8 cellular contexts compared by ENCODE assay signal in genomic region chr2:60880633-60880987, GRCh38. TPM values are rescaled to one million over a fixed set of nuclear protein-coding genes. Genes with fewer than 3 reads are reported as not detected.
DNase-seq lines count a peak whose midpoint lies in the region; ATAC-seq and TF ChIP-seq lines count a peak whose summit lies in the region.

No MANE protein-coding gene starts in this region.

- peaks cover 19% of the 10 kb centered on the region; the same call in 1 of the 2 replicates for H3K4me1 ChIP-seq in BLaER1
- peaks cover 22% of the 10 kb centered on the region for H3K4me1 ChIP-seq in cardiac muscle cell (ENCODE audit: low read depth)

- TF ChIP-seq CTCF in WTC11 (IDR thresholded peaks at IDR 0.05) = no peak
- TF ChIP-seq CTCF in cardiac muscle cell (IDR thresholded peaks at IDR 0.05; ENCODE audit: low read depth, low read length) = no peak

- H3K36me3 Mint-ChIP-seq in WTC11 = no peaks in the 10 kb centered on the region

- peak overlapping the region; percentile 79 for H3K4me2 ChIP-seq in BLaER1

- H3K27me3 Mint-ChIP-seq in WTC11 (ENCODE audit: low read depth) = peaks cover 8% of the 10 kb centered on the region

- no peaks in the 10 kb centered on the region for H3K36me3 ChIP-seq in BLaER1
- no peaks in the 10 kb centered on the region for H3K36me3 ChIP-seq in cardiac muscle cell

- no peaks in the 10 kb centered on the region for H3K9me3 ChIP-seq in BLaER1
- no peaks in the 10 kb centered on the region for H3K9me3 ChIP-seq in cardiac muscle cell (ENCODE audit: low read depth)

- CTCF ChIA-PET in WTC11 (lab: Charles Lee) = interaction anchor here (0.9 kb wide), 1 partner anchor 85 kb away, joined by 3 read pairs; no protein-coding TSS in a partner anchor

- peak overlapping the region; percentile 89 for H3K4me3 ChIP-seq in BLaER1
- peak overlapping the region; percentile 48 for H3K4me3 ChIP-seq in cardiac muscle cell
- H3K4me3 ChIP-seq in skeletal muscle cell (ENCODE audit: low read depth, low read length) = peak overlapping the region; percentile 83

- H3K27me3 ChIP-seq in BLaER1 = peaks cover 32% of the 10 kb centered on the region
- H3K27me3 ChIP-seq in cardiac muscle cell = no peaks in the 10 kb centered on the region

- H3K4me1 Mint-ChIP-seq in WTC11 = peaks cover 30% of the 10 kb centered on the region

- H3K9ac ChIP-seq in BLaER1 = peak overlapping the region; percentile 87

- peak overlapping the region; percentile 90 for H3K4me3 Mint-ChIP-seq in WTC11

- POLR2A ChIA-PET in WTC11 (lab: Charles Lee) = interaction anchor here (0.8 kb wide), 2 partner anchors 72 to 125 kb away, joined by 3 read pairs; partner anchors contain the start of gene PAPOLG

- peaks cover 33% of the 10 kb centered on the region for H4K20me1 ChIP-seq in BLaER1

- peak overlapping the region; percentile 95 for H3K27ac Mint-ChIP-seq in WTC11

- ATAC-seq in GM21717 (IDR thresholded peaks at IDR 0.05; ENCODE audit: unreplicated experiment) = peak; percentile 4
- ATAC-seq in WTC11 = no peak

- H3K9me3 Mint-ChIP-seq in WTC11 = no peaks in the 10 kb centered on the region

- no peak for DNase-seq in WTC11 (ENCODE audit: low spot score)
- DNase-seq in cardiac muscle cell (ENCODE audit: low read depth in 1 of 2, low spot score in 1 of 2) = no peak
- no peak for DNase-seq in skeletal muscle cell (ENCODE audit: low read depth)
- no peak for DNase-seq in GOT3 (lab: John Stamatoyannopoulos, UW)
- no peak for DNase-seq in LoVo (ENCODE audit: low spot score)
- DNase-seq in dedifferentiated amniotic fluid mesenchymal stem cell (ENCODE audit: extremely low spot score) = no peak

- H3K27ac ChIP-seq in BLaER1 (peak overlapping the region; percentile 86), cardiac muscle cell (peak overlapping the region; percentile 94)

TF ChIP-seq in WTC11, 78 proteins besides CTCF, POLR2A, EP300 and RAD21:
- TF ChIP-seq KAT7 (CRISPR knock-in tag; IDR thresholded peaks at IDR 0.05; ENCODE audit: borderline replicate concordance) (no peak), RORB (CRISPR knock-in tag; IDR thresholded peaks at IDR 0.05) (no peak), FOXP4 (CRISPR knock-in tag; IDR thresholded peaks at IDR 0.05) (no peak), FOXK1 (CRISPR knock-in tag; IDR thresholded peaks at IDR 0.05) (no peak), SP1 (CRISPR knock-in tag; conservative IDR thresholded peaks at IDR 0.05) (no peak), NR1H2 (CRISPR knock-in tag; IDR thresholded peaks at IDR 0.05) (no peak), ZNF425 (CRISPR knock-in tag; conservative IDR thresholded peaks at IDR 0.05) (no peak), MAX (CRISPR knock-in tag; IDR thresholded peaks at IDR 0.05) (no peak), ETV6 (CRISPR knock-in tag; IDR thresholded peaks at IDR 0.05) (no peak)

RNA-seq across cellular contexts. Expression of gene REL, which starts 0.8 kb away (rescaled TPM):
- total RNA-seq in WTC11 (2021) (6.9 to 8.4 TPM (median 7.0 TPM) in 3 replicates), cardiac muscle cell (5.0 and 11.5 TPM in 2 replicates)
- polyA plus RNA-seq in cardiac muscle cell = 7.6 and 12.3 TPM in 2 replicates
